9 cellular contexts compared by ENCODE assay signal in genomic region chr1:178541396-178541795, GRCh38. TPM values are rescaled to one million over a fixed set of nuclear protein-coding genes. Genes with fewer than 3 reads are reported as not detected.
DNase-seq lines count a peak whose midpoint lies in the region; ATAC-seq, FAIRE-seq and TF ChIP-seq lines count a peak whose summit lies in the region.
"Had no signal": no experiment of that assay in that cellular context is flagged by ENCODE, and none has a peak within 500 bp of the region (broad histone marks: within the 10 kb centered on the region; RNA-seq: fewer than 3 reads in every experiment).

No MANE protein-coding gene starts in this region.

- no peak for TF ChIP-seq CTCF in MM.1S (IDR thresholded peaks at IDR 0.05; ENCODE audit: low read length)
- no peak for TF ChIP-seq CTCF in gastrocnemius medialis (IDR thresholded peaks at IDR 0.05 in 4 of 5, conservative IDR thresholded peaks at IDR 0.05 in 1 of 5)

- H2AFZ ChIP-seq in MM.1S (ENCODE audit: low read length) (peak overlapping the region; percentile 99), neuron (ENCODE audit: low read depth, low read length) (peak overlapping the region; percentile 99)

- H3K9me2 ChIP-seq in MM.1S (replicated peaks; ENCODE audit: insufficient read depth, low read length), result no peaks in the 10 kb centered on the region

- ATAC-seq in gastrocnemius medialis, result no peak

- H3K27ac Mint-ChIP-seq in CD8-positive, alpha-beta memory T cell, result peak overlapping the region in 4 of 8 donors; percentile 22 to 94 (median 82)

- H3F3A ChIP-seq in MM.1S (ENCODE audit: insufficient read depth, low read length), result no peaks in the 10 kb centered on the region

- H3K27ac ChIP-seq in CD8-positive, alpha-beta memory T cell (ENCODE audit: low read depth, low read length), result no peak overlapping the region
- H3K27ac ChIP-seq in MM.1S (ENCODE audit: low read length) (no peak overlapping the region), gastrocnemius medialis (no peak overlapping the region)
- H3K27ac ChIP-seq in effector memory CD4-positive, alpha-beta T cell (ENCODE audit: insufficient read depth, low read length, poor library complexity, severe bottlenecking), result no peak overlapping the region

- no peaks in the 10 kb centered on the region for H4K20me1 ChIP-seq in MM.1S (ENCODE audit: insufficient read depth, low read length)

- no peak overlapping the region for H3K9ac ChIP-seq in MM.1S (ENCODE audit: low read length)

- H3K4me3 ChIP-seq in CD8-positive, alpha-beta memory T cell (ENCODE audit: low read length), result no peak overlapping the region
- peak overlapping the region; percentile 85; the same call in 1 of the 2 replicates for H3K4me3 ChIP-seq in MM.1S (ENCODE audit: low read length)
- H3K4me3 ChIP-seq in effector memory CD4-positive, alpha-beta T cell (ENCODE audit: insufficient read depth, low read depth, low read length, poor library complexity, severe bottlenecking), result peak overlapping the region; percentile 87
- H3K4me3 ChIP-seq in neuron (ENCODE audit: low read length), result peak overlapping the region; percentile 89
- H3K4me3 ChIP-seq in gastrocnemius medialis, result no peak overlapping the region

- no peak for DNase-seq in CD8-positive, alpha-beta memory T cell
- DNase-seq in MM.1S, result no peak
- no peak for DNase-seq in effector memory CD4-positive, alpha-beta T cell
- no peak for DNase-seq in gastrocnemius medialis
- no peak for DNase-seq in GM12892 (ENCODE audit: insufficient read length)
- DNase-seq in ecto neural progenitor cell (ENCODE audit: low spot score), result no peak
- no peak for DNase-seq in amniotic stem cell (lab: John Stamatoyannopoulos, UW)

- H3K4me1 Mint-ChIP-seq in CD8-positive, alpha-beta memory T cell, result peaks cover 5 to 27% (median 17%) of the 10 kb centered on the region in 3 donors

- CTCF ChIA-PET in CD8-positive, alpha-beta memory T cell (lab: Charles Lee), result interaction anchor here (1.1 to 4.4 kb wide), 3 partner anchors 9 to 462 kb away, joined by 4 to 23 read pairs (median 8); no protein-coding TSS in a partner anchor

- H3K27me3 ChIP-seq in CD8-positive, alpha-beta memory T cell (ENCODE audit: insufficient read depth, low read length, poor library complexity, severe bottlenecking), result no peaks in the 10 kb centered on the region
- H3K27me3 ChIP-seq in MM.1S (replicated peaks; ENCODE audit: insufficient read depth, low read length), result no peaks in the 10 kb centered on the region
- no peaks in the 10 kb centered on the region for H3K27me3 ChIP-seq in effector memory CD4-positive, alpha-beta T cell (replicated peaks; ENCODE audit: control insufficient read depth, insufficient read depth, low read length, poor library complexity, severe bottlenecking)
- no peaks in the 10 kb centered on the region for H3K27me3 ChIP-seq in neuron (ENCODE audit: insufficient read depth, low read length)
- H3K27me3 ChIP-seq in gastrocnemius medialis, result no peaks in the 10 kb centered on the region
- H3K27me3 ChIP-seq: tibial nerve had no signal

- POLR2A ChIA-PET in CD8-positive, alpha-beta memory T cell (lab: Charles Lee), result no interaction called here

- in situ Hi-C loops in gastrocnemius medialis (cut with MboI; ENCODE audit: low sequenced_read_pairs in 4 of 4), result loop anchor here in 3 of 4 donors (25.0 kb wide), 2 partner anchors 471 to 821 kb away; partner anchors contain the start of gene AXDND1 (in 2 of the 3)

- H3K9me3 Mint-ChIP-seq in CD8-positive, alpha-beta memory T cell, result no peaks in the 10 kb centered on the region

- intact Hi-C loops in gastrocnemius medialis (cut with DNase I; ENCODE audit: low total_unique reads), result loop anchor here (10.0 kb wide), 1 partner anchor 183 kb away; the partner anchor contains the start of gene RALGPS2

- peaks cover 0 to 5% (median 0%) of the 10 kb centered on the region in 3 donors for H3K36me3 Mint-ChIP-seq in CD8-positive, alpha-beta memory T cell

- no peaks in the 10 kb centered on the region for H3K79me2 ChIP-seq in MM.1S (ENCODE audit: low read length)

- peak overlapping the region; percentile 88; the same call in 1 of the 2 replicates for H3K4me2 ChIP-seq in MM.1S (ENCODE audit: low read depth, low read length)

- no peaks in the 10 kb centered on the region for H3K9me3 ChIP-seq in CD8-positive, alpha-beta memory T cell (ENCODE audit: low read length)
- H3K9me3 ChIP-seq in MM.1S (replicated peaks; ENCODE audit: insufficient read depth, low read length) (no peaks in the 10 kb centered on the region), neuron (ENCODE audit: low read length) (no peaks in the 10 kb centered on the region), gastrocnemius medialis (no peaks in the 10 kb centered on the region)
- no peaks in the 10 kb centered on the region for H3K9me3 ChIP-seq in effector memory CD4-positive, alpha-beta T cell (ENCODE audit: control insufficient read depth, low read length)
- H3K9me3 ChIP-seq: tibial nerve had no signal

- FAIRE-seq in GM12892 (lab: Jason Lieb, UNC), result no peak

- H3K4me3 Mint-ChIP-seq in CD8-positive, alpha-beta memory T cell, result peak overlapping the region; percentile 92 to 98 (median 92)

- peaks cover 11% of the 10 kb centered on the region for H3K4me1 ChIP-seq in CD8-positive, alpha-beta memory T cell (ENCODE audit: insufficient read depth, low read length)
- H3K4me1 ChIP-seq in MM.1S (ENCODE audit: low read length) (peaks cover 10% of the 10 kb centered on the region), neuron (ENCODE audit: insufficient read depth, low read length) (peaks cover 12% of the 10 kb centered on the region), gastrocnemius medialis (peaks cover 26 to 42% of the 10 kb centered on the region in 2 donors)
- no peaks in the 10 kb centered on the region for H3K4me1 ChIP-seq in effector memory CD4-positive, alpha-beta T cell (ENCODE audit: control insufficient read depth, insufficient read depth, low read length, poor library complexity, severe bottlenecking)

- H3K27me3 Mint-ChIP-seq in CD8-positive, alpha-beta memory T cell, result peaks cover 0 to 4% of the 10 kb centered on the region in 2 donors

- TF ChIP-seq POLR2A in gastrocnemius medialis (IDR thresholded peaks at IDR 0.05), result no peak
- TF ChIP-seq POLR2A in GM12892 (IDR thresholded peaks at IDR 0.05; ENCODE audit: low read depth, low read length), result no peak

- no peaks in the 10 kb centered on the region for H3K36me3 ChIP-seq in CD8-positive, alpha-beta memory T cell (ENCODE audit: insufficient read depth, low read length)
- H3K36me3 ChIP-seq in MM.1S (replicated peaks; ENCODE audit: insufficient read depth, low read length) (no peaks in the 10 kb centered on the region), neuron (ENCODE audit: insufficient read depth, low read length) (peaks cover 3% of the 10 kb centered on the region), gastrocnemius medialis (no peaks in the 10 kb centered on the region)
- H3K36me3 ChIP-seq in effector memory CD4-positive, alpha-beta T cell (ENCODE audit: control insufficient read depth, insufficient read depth, low read length), result no peaks in the 10 kb centered on the region
- H3K36me3 ChIP-seq: tibial nerve had no signal

RNA-seq across cellular contexts. Expression of gene TEX35, which starts 28.5 kb away (rescaled TPM):
- not detected for total RNA-seq in CD8-positive, alpha-beta memory T cell
- not detected for polyA plus RNA-seq in CD8-positive, alpha-beta memory T cell
- total RNA-seq in gastrocnemius medialis, result not detected
- polyA plus RNA-seq in GM12892 (2012; ENCODE audit: missing spikeins), result not detected

RNA-seq across cellular contexts. Expression of gene CLEC20A, which starts 44.6 kb away (rescaled TPM):
- total RNA-seq in CD8-positive, alpha-beta memory T cell, result not detected
- not detected for polyA plus RNA-seq in CD8-positive, alpha-beta memory T cell
- total RNA-seq in gastrocnemius medialis, result not detected
- not detected for polyA plus RNA-seq in GM12892 (2012; ENCODE audit: missing spikeins)

Comparison
In these comparisons a context has a peak if more than half of its experiments do, and no peak if none do; other contexts are left out.
1. H3K4me3 ChIP-seq: peak in MM.1S (single experiment), effector memory CD4-positive, alpha-beta T cell (single experiment) and neuron (single experiment); none in CD8-positive, alpha-beta memory T cell (single experiment) and gastrocnemius medialis (0 of 4).